In the genomic region with DNA sequence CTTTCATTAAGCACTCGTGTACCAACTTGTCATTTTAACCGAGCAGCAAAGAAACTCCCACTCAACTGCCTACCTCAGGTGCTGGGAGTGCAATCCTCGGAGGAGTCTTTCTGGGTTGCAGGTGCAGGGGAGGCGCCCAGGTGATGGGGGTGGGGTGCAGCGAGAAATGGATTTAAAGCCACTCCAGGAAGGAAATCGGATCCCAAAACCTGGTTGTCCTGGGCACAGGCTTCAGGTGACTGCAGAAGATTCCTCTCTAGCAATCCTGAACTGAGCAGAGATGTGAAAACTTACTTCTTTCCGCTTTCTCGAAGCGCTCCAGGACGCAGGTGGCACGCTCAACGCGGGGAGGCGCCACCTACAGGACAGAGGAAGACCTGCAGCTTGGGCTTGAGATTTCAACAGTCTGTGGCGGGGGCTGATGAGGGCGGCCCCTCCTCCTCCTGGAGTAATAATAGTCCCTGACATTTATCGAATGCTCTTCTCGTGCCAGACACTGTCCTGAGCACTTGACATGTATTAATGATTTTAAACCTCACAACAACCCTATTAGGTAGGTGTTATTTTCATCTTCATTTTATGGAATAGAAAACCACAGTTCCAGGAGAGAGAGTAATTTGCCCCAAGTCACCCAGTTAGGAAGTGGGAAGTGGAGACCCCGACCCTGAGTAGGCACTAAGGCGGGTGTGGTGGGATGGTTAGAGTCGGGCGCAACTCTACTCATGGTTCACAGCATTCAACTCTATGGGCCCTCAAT, we compare ENCODE assay signal across 8 cellular contexts. TPM values are rescaled to one million over a fixed set of nuclear protein-coding genes. Genes with fewer than 3 reads are reported as not detected.
A peak's percentile ranks its signal among the peaks of the same experiment; 100 is the strongest.
DNase-seq lines count a peak whose midpoint lies in the region; ATAC-seq, FAIRE-seq and TF ChIP-seq lines count a peak whose summit lies in the region.

No MANE protein-coding gene starts in this region.

- H3K9me3 Mint-ChIP-seq in T-helper 2 cell treated with Interferon-gamma antibody and Interleukin-4, amounts not matched to agents 5 μg/mL and 100 μg/mL, for 36 hours: peaks cover 10% of the 10 kb centered on the region

- no peak overlapping the region for H3K27ac ChIP-seq in ascending aorta

- TF ChIP-seq CTCF in ascending aorta (IDR thresholded peaks at IDR 0.05): peak; percentile 61 to 95 (median 92)

- H3K4me3 Mint-ChIP-seq in T-helper 2 cell treated with Interferon-gamma antibody and Interleukin-4, amounts not matched to agents 5 μg/mL and 100 μg/mL, for 36 hours: peak overlapping the region; percentile 67

- DNase-seq in AML-193 (lab: John Stamatoyannopoulos, UW) (peak; percentile 66 to 72), GM19239 (ENCODE audit: insufficient read length, low spot score) (peak; percentile 31), NCI-H1092 treated with DMSO at 0.1 percent for 48 hours (lab: John Stamatoyannopoulos, UW) (peak; percentile 61), ascending aorta (ENCODE audit: low spot score in 2 of 2) (peak; percentile 10 to 76)
- peak; percentile 70 for DNase-seq in T-helper 2 cell treated with Interferon-gamma antibody and Interleukin-4, amounts not matched to agents 5 μg/mL and 100 μg/mL, for 36 hours (ENCODE audit: low spot score)
- peak; percentile 66 for DNase-seq in stimulated activated CD4-positive, alpha-beta T cell treated with anti-CD3 and anti-CD28 coated beads, Interleukin-12 subunit alpha, Interleukin-12 subunit beta, amount 100 ng/mL, for 4 hours

- H3K36me3 ChIP-seq in ascending aorta: no peaks in the 10 kb centered on the region

- peak; percentile 90 for FAIRE-seq in GM19239 (lab: Jason Lieb, UNC)

- H3K27ac Mint-ChIP-seq in T-helper 2 cell treated with Interferon-gamma antibody and Interleukin-4, amounts not matched to agents 5 μg/mL and 100 μg/mL, for 36 hours: no peak overlapping the region

- H3K4me3 ChIP-seq in ascending aorta: no peak overlapping the region
- H3K4me3 ChIP-seq in iPS-18c (ENCODE audit: insufficient read depth, low read depth, low read length): peak overlapping the region; percentile 49

- peaks cover 57% of the 10 kb centered on the region for H3K4me1 Mint-ChIP-seq in T-helper 2 cell treated with Interferon-gamma antibody and Interleukin-4, amounts not matched to agents 5 μg/mL and 100 μg/mL, for 36 hours (ENCODE audit: low read depth)

- H3K27me3 Mint-ChIP-seq in T-helper 2 cell treated with Interferon-gamma antibody and Interleukin-4, amounts not matched to agents 5 μg/mL and 100 μg/mL, for 36 hours (ENCODE audit: low read depth): no peaks in the 10 kb centered on the region

- H3K36me3 Mint-ChIP-seq in T-helper 2 cell treated with Interferon-gamma antibody and Interleukin-4, amounts not matched to agents 5 μg/mL and 100 μg/mL, for 36 hours (ENCODE audit: low read depth): peaks cover 11% of the 10 kb centered on the region

- intact Hi-C loops in ascending aorta (cut with DNase I): loop anchor here (1.0 to 5.0 kb wide), 2 partner anchors 105 to 120 kb away; no protein-coding TSS in a partner anchor

- H3K4me1 ChIP-seq in ascending aorta: peaks cover 0 to 3% of the 10 kb centered on the region in 2 donors

- no peak for ATAC-seq in GM21825 (IDR thresholded peaks at IDR 0.05; ENCODE audit: unreplicated experiment)

- peaks cover 0 to 6% of the 10 kb centered on the region in 2 donors for H3K9me3 ChIP-seq in ascending aorta
- H3K9me3 ChIP-seq in iPS-18c (ENCODE audit: control insufficient read depth, insufficient read depth, low read length): no peaks in the 10 kb centered on the region

- peaks cover 3% of the 10 kb centered on the region for H3K27me3 ChIP-seq in ascending aorta

RNA-seq across cellular contexts. Expression of gene SKAP1, which starts 27.2 kb away (rescaled TPM):
- not detected for total RNA-seq in ascending aorta
